Comparison of ENCODE assay signal across 1 cellular context in genomic region chr12:65845751-65846537, GRCh38.
TF ChIP-seq lines count a peak whose summit lies in the region.

No MANE protein-coding gene starts in this region.

TF ChIP-seq in H1, 55 proteins besides CTCF, POLR2A, EP300 and RAD21:
- no peak for TF ChIP-seq KDM5A (IDR thresholded peaks at IDR 0.05; ENCODE audit: low read length)
- peak; percentile 49 for TF ChIP-seq ASH2L (IDR thresholded peaks at IDR 0.05; ENCODE audit: low read length)
- no peak for TF ChIP-seq TBP (IDR thresholded peaks at IDR 0.05; ENCODE audit: low read depth, low read length)
- no peak for TF ChIP-seq YY1 (IDR thresholded peaks at IDR 0.05; ENCODE audit: low read depth, low read length)
- TF ChIP-seq, protein P1, sequence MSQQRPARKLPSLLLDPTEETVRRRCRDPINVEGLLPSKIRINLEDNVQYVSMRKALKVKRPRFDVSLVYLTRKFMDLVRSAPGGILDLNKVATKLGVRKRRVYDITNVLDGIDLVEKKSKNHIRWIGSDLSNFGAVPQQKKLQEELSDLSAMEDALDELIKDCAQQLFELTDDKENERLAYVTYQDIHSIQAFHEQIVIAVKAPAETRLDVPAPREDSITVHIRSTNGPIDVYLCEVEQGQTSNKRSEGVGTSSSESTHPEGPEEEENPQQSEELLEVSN (IDR thresholded peaks at IDR 0.05), result no peak
- TF ChIP-seq GABPA (IDR thresholded peaks at IDR 0.05; ENCODE audit: borderline replicate concordance, insufficient read depth, low read length), result no peak
- TF ChIP-seq KDM4A (IDR thresholded peaks at IDR 0.05; ENCODE audit: low read depth, low read length, severe bottlenecking), result no peak
- TF ChIP-seq PHF8 (conservative IDR thresholded peaks at IDR 0.05; ENCODE audit: low read depth, low read length), result no peak
- no peak for TF ChIP-seq KDM1A (IDR thresholded peaks at IDR 0.05; ENCODE audit: borderline replicate concordance, low read length)
- no peak for TF ChIP-seq ATF3 (IDR thresholded peaks at IDR 0.05; ENCODE audit: insufficient read depth, low read depth, low read length)
- no peak for TF ChIP-seq SUZ12 (IDR thresholded peaks at IDR 0.05; ENCODE audit: low read length)
- TF ChIP-seq CHD2 (IDR thresholded peaks at IDR 0.05; ENCODE audit: low read length), result no peak
- no peak for TF ChIP-seq MAX (IDR thresholded peaks at IDR 0.05)
- 0 out of 4 replicates have a peak, but pooled peaks of 1 of the 2 experiments have one; percentile 25 for TF ChIP-seq HDAC2 (IDR thresholded peaks at IDR 0.05; ENCODE audit: borderline replicate concordance in 1 of 2, low read depth in 2 of 2, low read length in 2 of 2)
- TF ChIP-seq RNF2 (IDR thresholded peaks at IDR 0.05; ENCODE audit: borderline replicate concordance, low read depth, low read length, missing control alignments, poor library complexity, severe bottlenecking), result no peak
- no peak for TF ChIP-seq EGR1 (IDR thresholded peaks at IDR 0.05; ENCODE audit: borderline replicate concordance, low read depth, low read length)
- TF ChIP-seq CBX8 (IDR thresholded peaks at IDR 0.05; ENCODE audit: borderline replicate concordance, low read depth, low read length), result no peak
- TF ChIP-seq CBX5 (IDR thresholded peaks at IDR 0.05; ENCODE audit: low read depth, low read length), result no peak
